Comparison of ENCODE assay signal across 8 cellular contexts in the genomic region with DNA sequence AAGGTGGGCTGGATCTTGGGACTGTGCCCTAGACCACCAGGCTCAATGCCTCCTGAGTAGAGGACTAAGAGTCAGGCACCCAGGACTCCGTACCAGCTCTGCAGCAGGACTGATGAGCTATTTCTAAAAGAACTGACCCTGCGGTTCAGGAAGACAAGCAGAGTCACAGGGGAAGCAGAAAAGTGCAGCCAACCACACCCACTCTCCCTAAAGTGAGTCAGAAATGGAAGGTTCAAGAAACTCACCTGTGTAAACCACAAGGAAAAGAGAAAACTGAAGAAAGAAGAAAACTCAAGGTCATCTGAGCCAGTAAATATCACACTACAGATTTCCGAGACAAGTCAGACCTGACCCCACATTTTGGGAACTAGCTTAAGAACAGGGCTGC. TPM values are rescaled to one million over a fixed set of nuclear protein-coding genes. Genes with fewer than 3 reads are reported as not detected.
DNase-seq lines count a peak whose midpoint lies in the region; ATAC-seq and TF ChIP-seq lines count a peak whose summit lies in the region.
"Had no signal": no experiment of that assay in that cellular context is flagged by ENCODE, and none has a peak within 500 bp of the region (broad histone marks: within the 10 kb centered on the region; RNA-seq: fewer than 3 reads in every experiment).

No MANE protein-coding gene starts in this region.

- no peaks in the 10 kb centered on the region for H3K9me2 ChIP-seq in OCI-LY1 (ENCODE audit: low read depth, low read length)

- no peaks in the 10 kb centered on the region for H4K20me1 ChIP-seq in OCI-LY1 (ENCODE audit: insufficient read depth, low read length)

- no peak overlapping the region for H3K4me3 ChIP-seq in CD8-positive, alpha-beta T cell (ENCODE audit: low read depth, low read length)
- H3K4me3 ChIP-seq in OCI-LY1 (ENCODE audit: low read depth, low read length, poor library complexity, severe bottlenecking): no peak overlapping the region
- H3K4me3 ChIP-seq in duodenal mucosa (ENCODE audit: low read depth in 1 of 2, low read length in 2 of 2): peak overlapping the region; percentile 83 to 84
- peak overlapping the region; percentile 12 for H3K4me3 ChIP-seq in rectal smooth muscle tissue (ENCODE audit: low read length)

- H3K9me3 ChIP-seq in CD8-positive, alpha-beta T cell (ENCODE audit: low read length): no peaks in the 10 kb centered on the region
- H3K9me3 ChIP-seq in OCI-LY1 (ENCODE audit: low read length) (no peaks in the 10 kb centered on the region), duodenal mucosa (ENCODE audit: control insufficient read depth in 1 of 2, low read length in 2 of 2) (no peaks in the 10 kb centered on the region)

- TF ChIP-seq CTCF in CD8-positive, alpha-beta T cell (IDR thresholded peaks at IDR 0.05): no peak
- no peak for TF ChIP-seq CTCF in OCI-LY1 (IDR thresholded peaks at IDR 0.05; ENCODE audit: low read length)

- H3K4me2 ChIP-seq in OCI-LY1 (ENCODE audit: low read length): peak overlapping the region; percentile 97

- H3K27ac ChIP-seq in CD8-positive, alpha-beta T cell (ENCODE audit: low read depth, low read length): no peak overlapping the region
- no peak overlapping the region for H3K27ac ChIP-seq in OCI-LY1 (ENCODE audit: low read depth, low read length, poor library complexity, severe bottlenecking)
- peak overlapping the region; percentile 36 for H3K27ac ChIP-seq in duodenal mucosa (ENCODE audit: low read depth, low read length)
- no peak overlapping the region for H3K27ac ChIP-seq in rectal smooth muscle tissue (ENCODE audit: low read depth, low read length)

- no peak overlapping the region for H3K9ac ChIP-seq in OCI-LY1 (ENCODE audit: low read length)
- peak overlapping the region; percentile 84 to 90 for H3K9ac ChIP-seq in duodenal mucosa (ENCODE audit: low read depth in 1 of 2, low read length in 2 of 2)
- H3K9ac ChIP-seq in rectal smooth muscle tissue (ENCODE audit: low read length): no peak overlapping the region

- POLR2A ChIA-PET in CD8-positive, alpha-beta T cell (lab: Charles Lee): interaction anchor here (0.9 kb wide), 1 partner anchor 22 kb away, joined by 3 read pairs; no protein-coding TSS in a partner anchor

- H3K36me3 Mint-ChIP-seq in CD8-positive, alpha-beta T cell: peaks cover 33% of the 10 kb centered on the region

- H3K4me3 Mint-ChIP-seq in CD8-positive, alpha-beta T cell: no peak overlapping the region

- H3K27me3 ChIP-seq in CD8-positive, alpha-beta T cell (ENCODE audit: insufficient read depth, low read length): no peaks in the 10 kb centered on the region
- H3K27me3 ChIP-seq in OCI-LY1 (ENCODE audit: insufficient read depth, low read length) (no peaks in the 10 kb centered on the region), duodenal mucosa (ENCODE audit: control insufficient read depth in 1 of 2, insufficient read depth in 2 of 2, low read length in 2 of 2) (no peaks in the 10 kb centered on the region), rectal smooth muscle tissue (ENCODE audit: control insufficient read depth, insufficient read depth, low read length) (no peaks in the 10 kb centered on the region)

- ATAC-seq in CD8-positive, alpha-beta T cell: no peak
- no peak for ATAC-seq in HG03108 (IDR thresholded peaks at IDR 0.05; ENCODE audit: unreplicated experiment)

- H3K4me1 Mint-ChIP-seq in CD8-positive, alpha-beta T cell (ENCODE audit: low read depth): peaks cover 55% of the 10 kb centered on the region

- DNase-seq in CD8-positive, alpha-beta T cell: peak in 1 of 7 experiments; percentile 40
- DNase-seq in DMS53 treated with DMSO at 0.1 percent for 48 hours (lab: John Stamatoyannopoulos, UW; ENCODE audit: unreplicated experiment) (no peak), kidney glomerular epithelial cell (lab: John Stamatoyannopoulos, UW) (no peak)
- DNase-seq: activated gamma-delta T cell treated with Interleukin-2 at 50 U/mL for 16 hours had no signal

- CTCF ChIA-PET in CD8-positive, alpha-beta T cell (lab: Charles Lee): interaction anchor here (1.9 kb wide), 1 partner anchor 245 kb away, joined by 5 read pairs; no protein-coding TSS in a partner anchor

- peak overlapping the region; percentile 94 for H3K27ac Mint-ChIP-seq in CD8-positive, alpha-beta T cell

- H3K9me3 Mint-ChIP-seq in CD8-positive, alpha-beta T cell: no peaks in the 10 kb centered on the region

- no peaks in the 10 kb centered on the region for H3K36me3 ChIP-seq in CD8-positive, alpha-beta T cell (ENCODE audit: insufficient read depth, low read length)
- H3K36me3 ChIP-seq in OCI-LY1 (ENCODE audit: insufficient read depth, low read length) (peaks cover 23% of the 10 kb centered on the region; the same call in 1 of the 2 replicates), duodenal mucosa (ENCODE audit: control insufficient read depth in 1 of 2, insufficient read depth in 2 of 2, low read length in 2 of 2) (peaks cover 15 to 21% of the 10 kb centered on the region in 2 donors), rectal smooth muscle tissue (ENCODE audit: control insufficient read depth, insufficient read depth, low read length) (peaks cover 7% of the 10 kb centered on the region)

- intact Hi-C loops in CD8-positive, alpha-beta T cell (cut with DNase I, micrococcal nuclease): loop anchor here (5.0 to 10.0 kb wide), 6 partner anchors 117 to 952 kb away; a partner anchor contains a TSS

- H3F3A ChIP-seq in OCI-LY1 (ENCODE audit: insufficient read depth, low read length): no peaks in the 10 kb centered on the region

- H3K4me1 ChIP-seq in CD8-positive, alpha-beta T cell (ENCODE audit: insufficient read depth, low read length): peaks cover 34% of the 10 kb centered on the region
- H3K4me1 ChIP-seq in OCI-LY1 (ENCODE audit: insufficient read depth, low read length, severe bottlenecking): peaks cover 32% of the 10 kb centered on the region
- peaks cover 34 to 40% of the 10 kb centered on the region in 2 donors for H3K4me1 ChIP-seq in duodenal mucosa (ENCODE audit: control insufficient read depth in 1 of 2, insufficient read depth in 2 of 2, low read length in 2 of 2)
- H3K4me1 ChIP-seq in rectal smooth muscle tissue (ENCODE audit: control insufficient read depth, insufficient read depth, low read length): no peaks in the 10 kb centered on the region

- no peak overlapping the region for H2AFZ ChIP-seq in OCI-LY1 (ENCODE audit: low read length)

- no peaks in the 10 kb centered on the region for H3K27me3 Mint-ChIP-seq in CD8-positive, alpha-beta T cell (ENCODE audit: low read depth)

- peaks cover 16% of the 10 kb centered on the region; the same call in 1 of the 2 replicates for H3K79me2 ChIP-seq in OCI-LY1 (ENCODE audit: insufficient read depth, low read length)

RNA-seq across cellular contexts. Expression of a gene that starts 2.5 kb away (rescaled TPM):
- 10 to 100 TPM; 70.3 to 85.5 TPM for total RNA-seq in CD8-positive, alpha-beta T cell

Comparison
In these comparisons a context has a peak if more than half of its experiments do, and no peak if none do; other contexts are left out.
1. H3K4me3 ChIP-seq: peak in duodenal mucosa (2 of 2) and rectal smooth muscle tissue (single experiment); none in CD8-positive, alpha-beta T cell (single experiment) and OCI-LY1 (single experiment).
2. H3K9ac ChIP-seq: peak in duodenal mucosa (2 of 2); none in OCI-LY1 (single experiment) and rectal smooth muscle tissue (single experiment).